Comparison of ENCODE assay signal across 26 cellular contexts in the genomic region with DNA sequence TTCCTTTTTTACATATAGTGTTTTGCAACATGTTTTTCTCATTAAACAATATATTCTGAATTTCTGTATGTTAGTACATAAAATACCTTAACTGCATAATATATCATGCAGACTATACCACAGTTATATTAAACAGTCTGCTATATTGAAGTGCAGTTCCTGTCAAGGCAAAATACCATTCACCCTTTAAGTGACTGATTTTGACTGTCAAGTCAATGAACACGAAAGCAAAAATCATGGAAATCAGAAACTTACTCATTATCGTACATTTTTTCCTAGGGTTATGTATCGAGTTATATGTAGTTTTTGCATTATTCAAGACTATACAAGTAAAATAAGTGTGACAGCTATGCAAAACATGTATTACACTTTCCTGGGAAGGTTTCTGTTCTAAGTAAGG.
A peak's percentile ranks its signal among the peaks of the same experiment; 100 is the strongest.
DNase-seq lines count a peak whose midpoint lies in the region; TF ChIP-seq lines count a peak whose summit lies in the region.
"Had no signal": no experiment of that assay in that cellular context is flagged by ENCODE, and none has a peak within 500 bp of the region (broad histone marks: within the 10 kb centered on the region; RNA-seq: fewer than 3 reads in every experiment).

No MANE protein-coding gene starts in this region.

- peak; percentile 88 for TF ChIP-seq EP300 in neural cell (conservative IDR thresholded peaks at IDR 0.05; ENCODE audit: poor library complexity, severe bottlenecking)

- no peaks in the 10 kb centered on the region for H3K79me2 ChIP-seq in neural cell (replicated peaks; ENCODE audit: insufficient read depth, low read length)

- no peaks in the 10 kb centered on the region for H3K9me3 ChIP-seq in neural cell (ENCODE audit: low read length)
- H3K9me3 ChIP-seq: A549; BE2C; BLaER1; BLaER1 treated with 17β-estradiol and CSF1 and Interleukin-3, amounts not matched to agents 10 nM and 100 nM had no signal

- no peak overlapping the region for H3K4me3 ChIP-seq in neural cell (ENCODE audit: low read length)
- H3K4me3 ChIP-seq: A549; BLaER1; BLaER1 treated with 17β-estradiol and CSF1 and Interleukin-3, amounts not matched to agents 10 nM and 100 nM had no signal

- no peak overlapping the region for H3K27ac ChIP-seq in neural cell (ENCODE audit: low read length)
- H3K27ac ChIP-seq: 22Rv1; A549; BLaER1; BLaER1 treated with 17β-estradiol and CSF1 and Interleukin-3, amounts not matched to agents 10 nM and 100 nM; C4-2B had no signal

- no peaks in the 10 kb centered on the region for H3F3A ChIP-seq in neural cell (ENCODE audit: insufficient read depth, low read length, poor library complexity, severe bottlenecking)

- H3K27me3 ChIP-seq in neural cell (ENCODE audit: insufficient read depth, low read depth, low read length), result no peaks in the 10 kb centered on the region
- H3K27me3 ChIP-seq: BE2C; BLaER1; BLaER1 treated with 17β-estradiol and CSF1 and Interleukin-3, amounts not matched to agents 10 nM and 100 nM had no signal

- no peaks in the 10 kb centered on the region for H3K36me3 ChIP-seq in neural cell (ENCODE audit: insufficient read depth, low read length)
- H3K36me3 ChIP-seq: BE2C; BLaER1; BLaER1 treated with 17β-estradiol and CSF1 and Interleukin-3, amounts not matched to agents 10 nM and 100 nM had no signal

- TF ChIP-seq CTCF in neural cell (IDR thresholded peaks at IDR 0.05; ENCODE audit: poor library complexity, severe bottlenecking), result no peak

- no peak overlapping the region for H3K4me2 ChIP-seq in neural cell (ENCODE audit: low read length)
- H3K4me2 ChIP-seq: A549; BLaER1; BLaER1 treated with 17β-estradiol and CSF1 and Interleukin-3, amounts not matched to agents 10 nM and 100 nM had no signal

- no peak overlapping the region for H3K9ac ChIP-seq in neural cell (ENCODE audit: low read length)
- H3K9ac ChIP-seq: BLaER1; BLaER1 treated with 17β-estradiol and CSF1 and Interleukin-3, amounts not matched to agents 10 nM and 100 nM had no signal

- TF ChIP-seq RAD21 in neural cell (conservative IDR thresholded peaks at IDR 0.05), result no peak

- H4K20me1 ChIP-seq in neural cell (ENCODE audit: insufficient read depth), result no peaks in the 10 kb centered on the region
- H4K20me1 ChIP-seq: BLaER1; BLaER1 treated with 17β-estradiol and CSF1 and Interleukin-3, amounts not matched to agents 10 nM and 100 nM had no signal

- no peak for DNase-seq in COR-L47 (lab: John Stamatoyannopoulos, UW)
- DNase-seq: 8988T; ACHN; AML-193; BE2C; C1 segment of cervical spinal cord; Caco-2; Calu3; CD4-positive, alpha-beta memory T cell; CD4-positive, alpha-beta T cell; CD4-positive, CD25-positive, alpha-beta regulatory T cell; CD8-positive, alpha-beta memory T cell; CD8-positive, alpha-beta T cell; DMS 273 treated with DMSO at 0.1 percent for 48 hours; DMS153; DMS53; DMS79; DMS79 treated with DMSO at 0.1 percent for 48 hours; DND-41; EL had no signal

- H3K9me2 ChIP-seq in neural cell (ENCODE audit: insufficient read depth, low read length), result no peaks in the 10 kb centered on the region

- no peak overlapping the region for H2AFZ ChIP-seq in neural cell (ENCODE audit: low read depth, low read length)

TF ChIP-seq in neural cell, 6 proteins besides CTCF, POLR2A, EP300 and RAD21:
- TF ChIP-seq SMC3 (conservative IDR thresholded peaks at IDR 0.05; ENCODE audit: poor library complexity), result no peak
- TF ChIP-seq POLR2AphosphoS5 (IDR thresholded peaks at IDR 0.05), result peak; percentile 74
